Comparison of ENCODE assay signal across 1 cellular context in genomic region chr17:1490643-1491405, GRCh38.
TF ChIP-seq lines count a peak whose summit lies in the region.

No MANE protein-coding gene starts in this region.

TF ChIP-seq in K562, 482 proteins besides CTCF, POLR2A, EP300 and RAD21 (continues in another document):
- TF ChIP-seq SRSF1 (IDR thresholded peaks at IDR 0.05; ENCODE audit: low read depth, low read length) (no peak), TEAD4 (IDR thresholded peaks at IDR 0.05; ENCODE audit: low read length) (peak; percentile 82), TEAD4 (CRISPR knock-in tag; IDR thresholded peaks at IDR 0.05; ENCODE audit: borderline replicate concordance) (no peak), ZNF511 (CRISPR knock-in tag; IDR thresholded peaks at IDR 0.05) (no peak), DMBX1 (CRISPR knock-in tag; IDR thresholded peaks at IDR 0.05; ENCODE audit: borderline replicate concordance) (no peak), MYC (IDR thresholded peaks at IDR 0.05; ENCODE audit: low read depth, low read length) (peak; percentile 62), MYC (CRISPR knock-in tag; IDR thresholded peaks at IDR 0.05; ENCODE audit: borderline replicate concordance, low read depth) (no peak), ATF3 (IDR thresholded peaks at IDR 0.05) (no peak), ATF3 (CRISPR knock-in tag; conservative IDR thresholded peaks at IDR 0.05) (no peak), POLR2AphosphoS2 (IDR thresholded peaks at IDR 0.05; ENCODE audit: low read length) (no peak), GTF2F1 (IDR thresholded peaks at IDR 0.05; ENCODE audit: low read depth, low read length) (no peak), ZFX (CRISPR knock-in tag; IDR thresholded peaks at IDR 0.05) (peak; percentile 68), GTF3C2 (IDR thresholded peaks at IDR 0.05; ENCODE audit: borderline replicate concordance, extremely low read depth, insufficient read length) (no peak), ETV5 (CRISPR knock-in tag; IDR thresholded peaks at IDR 0.05; ENCODE audit: low read depth) (0 out of 2 replicates have a peak, but pooled peaks have one; percentile 39), CHCHD3 (CRISPR knock-in tag; IDR thresholded peaks at IDR 0.05) (no peak), E2F3 (CRISPR knock-in tag; IDR thresholded peaks at IDR 0.05) (no peak), THRA (IDR thresholded peaks at IDR 0.05) (no peak), HCFC1 (IDR thresholded peaks at IDR 0.05; ENCODE audit: low read depth, low read length) (no peak), TFAM (CRISPR knock-in tag; conservative IDR thresholded peaks at IDR 0.05) (no peak), EWSR1 (IDR thresholded peaks at IDR 0.05; ENCODE audit: borderline replicate concordance, low read depth, partially characterized antibody) (no peak), CHD7 (IDR thresholded peaks at IDR 0.05; ENCODE audit: low read depth, low read length) (no peak), TCF7L2 (IDR thresholded peaks at IDR 0.05; ENCODE audit: low read depth, low read length) (no peak), E4F1 (CRISPR knock-in tag; IDR thresholded peaks at IDR 0.05; ENCODE audit: borderline replicate concordance) (no peak), NR1H2 (CRISPR knock-in tag; IDR thresholded peaks at IDR 0.05) (no peak), FOXK2 (conservative IDR thresholded peaks at IDR 0.05 in 1 of 2, IDR thresholded peaks at IDR 0.05 in 1 of 2; ENCODE audit: low read depth in 2 of 2) (no peak), HBP1 (CRISPR knock-in tag; IDR thresholded peaks at IDR 0.05) (0 out of 2 replicates have a peak, but pooled peaks have one; percentile 18), CREB3 (tag; conservative IDR thresholded peaks at IDR 0.05; ENCODE audit: low read depth) (no peak), ZBTB33 (CRISPR knock-in tag; IDR thresholded peaks at IDR 0.05) (no peak), ZNF785 (CRISPR knock-in tag; IDR thresholded peaks at IDR 0.05) (no peak)
